1 cellular context compared by ENCODE assay signal in the genomic region with DNA sequence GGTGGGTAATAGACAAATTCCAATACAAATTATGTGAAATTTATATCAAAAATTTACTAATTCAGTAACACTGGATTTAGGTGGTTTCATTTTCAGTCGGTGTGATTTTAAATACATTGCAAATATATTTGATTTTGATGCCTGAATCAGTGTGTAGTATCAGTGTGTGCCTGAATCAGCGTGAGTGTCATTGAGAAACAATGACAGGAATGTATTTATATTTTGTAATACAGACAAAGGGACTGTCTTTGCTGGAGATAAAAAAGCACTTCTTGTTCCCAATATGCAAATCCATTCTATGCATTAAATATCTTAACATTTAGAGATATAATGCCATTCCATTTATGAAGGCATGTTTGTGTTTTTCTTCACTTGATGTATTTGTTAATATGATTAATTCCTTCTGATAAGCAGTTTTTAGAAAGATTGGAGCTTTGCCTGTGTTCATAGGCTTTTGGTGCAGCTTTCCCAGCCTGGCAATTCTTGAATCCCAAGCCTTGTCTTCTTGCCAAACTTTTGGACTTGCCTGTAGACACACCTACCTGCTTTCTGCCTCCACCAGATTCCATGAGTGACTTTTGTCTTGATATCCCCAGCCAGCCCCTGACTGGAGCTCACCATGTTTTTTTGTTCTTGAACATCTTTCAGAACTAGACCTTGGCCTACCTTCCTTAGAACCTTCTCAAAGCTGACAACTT.
TF ChIP-seq lines count a peak whose summit lies in the region.

No MANE protein-coding gene starts in this region.

TF ChIP-seq in IMR-90, 13 proteins besides CTCF, POLR2A, EP300 and RAD21:
- TF ChIP-seq MAZ (IDR thresholded peaks at IDR 0.05; ENCODE audit: borderline replicate concordance, low read depth, low read length) (no peak), USF2 (IDR thresholded peaks at IDR 0.05; ENCODE audit: low read depth, low read length) (no peak), MAFK (IDR thresholded peaks at IDR 0.05; ENCODE audit: low read depth, low read length) (no peak)
TF ChIP-seq in IMR-90: peak in this region for 0.
